ENCODE assay signal across 28 cellular contexts in genomic region chr3:165713479-165713878, GRCh38.
"Had no signal": no experiment of that assay in that cellular context is flagged by ENCODE, and none has a peak within 500 bp of the region (broad histone marks: within the 10 kb centered on the region; RNA-seq: fewer than 3 reads in every experiment).

No MANE protein-coding gene starts in this region.

- H3K27ac ChIP-seq: brain microvascular endothelial cell, coronary artery, dorsolateral prefrontal cortex had no signal

- ATAC-seq: activated CD4-positive, alpha-beta T cell treated with anti-CD3 and anti-CD28 coated beads for 36 hours; activated CD8-positive, alpha-beta memory T cell treated with anti-CD3 and anti-CD28 coated beads, Interleukin-2, amount 10 ng/mL, durations not matched to agents 7 days and 5 days; activated CD8-positive, alpha-beta T cell treated with anti-CD3 and anti-CD28 coated beads, Interleukin-2, amount 10 ng/mL, durations not matched to agents 7 days and 5 days; activated naive CD4-positive, alpha-beta T cell treated with anti-CD3 and anti-CD28 coated beads, Interleukin-2, amount 50 U/mL, for 72 hours; esophagus mucosa had no signal

- H3K4me3 Mint-ChIP-seq: activated CD4-positive, alpha-beta memory T cell treated with anti-CD3 and anti-CD28 coated beads for 36 hours; activated CD4-positive, alpha-beta T cell treated with anti-CD3 and anti-CD28 coated beads for 36 hours; activated CD4-positive, alpha-beta T cell treated with anti-CD3 and anti-CD28 coated beads, Interleukin-2, amount 10 ng/mL, durations not matched to agents 24 days and 14 days; activated CD8-positive, alpha-beta memory T cell treated with anti-CD3 and anti-CD28 coated beads, Interleukin-2, amount 10 ng/mL, durations not matched to agents 7 days and 5 days; activated CD8-positive, alpha-beta T cell treated with anti-CD3 and anti-CD28 coated beads, Interleukin-2, amount 10 ng/mL, durations not matched to agents 7 days and 5 days; activated naive CD4-positive, alpha-beta T cell treated with anti-CD3 and anti-CD28 coated beads, Interleukin-2, amount 10 ng/mL, durations not matched to agents 7 days and 5 days; activated naive CD8-positive, alpha-beta T cell treated with anti-CD3 and anti-CD28 coated beads, Interleukin-2, amount 10 ng/mL, durations not matched to agents 7 days and 5 days; activated T-helper 1 cell treated with anti-CD3 and anti-CD28 coated beads, Interleukin-12 subunit alpha, Interleukin-12 subunit beta, Interleukin-2, Interleukin-4 antibody, amounts not matched to agents 30 ng/mL and 10 ng/mL and 1 ng/mL, durations not matched to agents 14 hours and 24 hours and 36 hours; central memory CD8-positive, alpha-beta T cell; dendritic cell treated with granulocyte-macrophage colony-stimulating factor and Interleukin-4, amounts not matched to agents 40 ng/mL and 50 ng/mL, for 4 days; endodermal cell had no signal

- H3K27ac Mint-ChIP-seq: activated CD4-positive, alpha-beta memory T cell treated with anti-CD3 and anti-CD28 coated beads for 36 hours; activated CD4-positive, alpha-beta T cell treated with anti-CD3 and anti-CD28 coated beads for 36 hours; activated CD4-positive, alpha-beta T cell treated with anti-CD3 and anti-CD28 coated beads, Interleukin-2, amount 10 ng/mL, durations not matched to agents 24 days and 14 days; activated CD8-positive, alpha-beta memory T cell treated with anti-CD3 and anti-CD28 coated beads, Interleukin-2, amount 10 ng/mL, durations not matched to agents 7 days and 5 days; activated CD8-positive, alpha-beta T cell treated with anti-CD3 and anti-CD28 coated beads, Interleukin-2, amount 10 ng/mL, durations not matched to agents 7 days and 5 days; activated naive CD4-positive, alpha-beta T cell treated with anti-CD3 and anti-CD28 coated beads, Interleukin-2, amount 10 ng/mL, durations not matched to agents 7 days and 5 days; activated naive CD4-positive, alpha-beta T cell treated with anti-CD3 and anti-CD28 coated beads, Interleukin-2, amount 50 U/mL, for 72 hours; activated naive CD8-positive, alpha-beta T cell treated with anti-CD3 and anti-CD28 coated beads, Interleukin-2, amount 10 ng/mL, durations not matched to agents 7 days and 5 days; activated T-helper 1 cell treated with anti-CD3 and anti-CD28 coated beads, Interleukin-12 subunit alpha, Interleukin-12 subunit beta, Interleukin-2, Interleukin-4 antibody, amounts not matched to agents 30 ng/mL and 10 ng/mL and 1 ng/mL, durations not matched to agents 14 hours and 24 hours and 36 hours; activated T-helper 2 cell treated with anti-CD3 and anti-CD28 coated beads, Interferon-gamma antibody, Interleukin-2, Interleukin-4, amounts not matched to agents 10 μg/mL and 5 μg/mL and 100 μg/mL, durations not matched to agents 14 hours and 24 hours and 36 hours; dendritic cell treated with granulocyte-macrophage colony-stimulating factor and Interleukin-4, amounts not matched to agents 40 ng/mL and 50 ng/mL, for 4 days; endodermal cell had no signal

- H3K27me3 Mint-ChIP-seq: activated CD4-positive, alpha-beta memory T cell treated with anti-CD3 and anti-CD28 coated beads for 36 hours; activated CD4-positive, alpha-beta T cell treated with anti-CD3 and anti-CD28 coated beads for 36 hours; activated CD4-positive, alpha-beta T cell treated with anti-CD3 and anti-CD28 coated beads, Interleukin-2, amount 10 ng/mL, durations not matched to agents 24 days and 14 days; activated CD8-positive, alpha-beta memory T cell treated with anti-CD3 and anti-CD28 coated beads, Interleukin-2, amount 10 ng/mL, durations not matched to agents 7 days and 5 days; activated naive CD4-positive, alpha-beta T cell treated with anti-CD3 and anti-CD28 coated beads, Interleukin-2, amount 10 ng/mL, durations not matched to agents 7 days and 5 days; activated naive CD8-positive, alpha-beta T cell treated with anti-CD3 and anti-CD28 coated beads, Interleukin-2, amount 10 ng/mL, durations not matched to agents 7 days and 5 days; central memory CD8-positive, alpha-beta T cell; dendritic cell treated with granulocyte-macrophage colony-stimulating factor and Interleukin-4, amounts not matched to agents 40 ng/mL and 50 ng/mL, for 4 days had no signal

- H3K9me3 Mint-ChIP-seq: activated CD4-positive, alpha-beta T cell treated with anti-CD3 and anti-CD28 coated beads, Interleukin-2, amount 10 ng/mL, durations not matched to agents 24 days and 14 days; activated naive CD8-positive, alpha-beta T cell treated with anti-CD3 and anti-CD28 coated beads, Interleukin-2, amount 10 ng/mL, durations not matched to agents 7 days and 5 days; activated T-helper 1 cell treated with anti-CD3 and anti-CD28 coated beads, Interleukin-12 subunit alpha, Interleukin-12 subunit beta, Interleukin-2, Interleukin-4 antibody, amounts not matched to agents 30 ng/mL and 10 ng/mL and 1 ng/mL, durations not matched to agents 14 hours and 24 hours and 36 hours; endodermal cell had no signal

- H3K36me3 Mint-ChIP-seq: activated CD4-positive, alpha-beta memory T cell treated with anti-CD3 and anti-CD28 coated beads for 36 hours; activated CD8-positive, alpha-beta memory T cell treated with anti-CD3 and anti-CD28 coated beads, Interleukin-2, amount 10 ng/mL, durations not matched to agents 7 days and 5 days; activated naive CD4-positive, alpha-beta T cell treated with anti-CD3 and anti-CD28 coated beads, Interleukin-2, amount 10 ng/mL, durations not matched to agents 7 days and 5 days; activated naive CD4-positive, alpha-beta T cell treated with anti-CD3 and anti-CD28 coated beads, Interleukin-2, amount 50 U/mL, for 72 hours; activated naive CD8-positive, alpha-beta T cell treated with anti-CD3 and anti-CD28 coated beads, Interleukin-2, amount 10 ng/mL, durations not matched to agents 7 days and 5 days had no signal

- H3K36me3 ChIP-seq: brain microvascular endothelial cell had no signal

- H3K4me1 Mint-ChIP-seq: activated CD4-positive, alpha-beta T cell treated with anti-CD3 and anti-CD28 coated beads for 36 hours; activated CD4-positive, alpha-beta T cell treated with anti-CD3 and anti-CD28 coated beads, Interleukin-2, amount 10 ng/mL, durations not matched to agents 24 days and 14 days; activated CD8-positive, alpha-beta memory T cell treated with anti-CD3 and anti-CD28 coated beads, Interleukin-2, amount 10 ng/mL, durations not matched to agents 7 days and 5 days; activated naive CD4-positive, alpha-beta T cell treated with anti-CD3 and anti-CD28 coated beads, Interleukin-2, amount 10 ng/mL, durations not matched to agents 7 days and 5 days; activated naive CD8-positive, alpha-beta T cell treated with anti-CD3 and anti-CD28 coated beads, Interleukin-2, amount 10 ng/mL, durations not matched to agents 7 days and 5 days; central memory CD8-positive, alpha-beta T cell had no signal

- H3K27me3 ChIP-seq: brain microvascular endothelial cell, dorsolateral prefrontal cortex had no signal

- H3K4me3 ChIP-seq: coronary artery, dorsolateral prefrontal cortex had no signal

- DNase-seq: activated CD4-positive, alpha-beta memory T cell treated with anti-CD3 and anti-CD28 coated beads for 36 hours; activated CD4-positive, alpha-beta T cell treated with anti-CD3 and anti-CD28 coated beads for 36 hours; activated CD4-positive, alpha-beta T cell treated with anti-CD3 and anti-CD28 coated beads, Interleukin-2, amount 10 ng/mL, durations not matched to agents 24 days and 14 days; activated CD4-positive, CD25-positive, alpha-beta regulatory T cell; activated CD4-positive, CD25-positive, alpha-beta regulatory T cell treated with anti-CD3 and anti-CD28 coated beads, Interleukin-2, amount 50 U/mL, for 72 hours; activated CD8-positive, alpha-beta memory T cell treated with anti-CD3 and anti-CD28 coated beads, Interleukin-2, amount 10 ng/mL, durations not matched to agents 7 days and 5 days; activated CD8-positive, alpha-beta memory T cell treated with anti-CD3 and anti-CD28 coated beads, Interleukin-2, amount 50 U/mL, for 4 hours; activated CD8-positive, alpha-beta T cell treated with anti-CD3 and anti-CD28 coated beads, Interleukin-2, amount 10 ng/mL, durations not matched to agents 7 days and 5 days; activated gamma-delta T cell; activated naive CD4-positive, alpha-beta T cell; activated naive CD4-positive, alpha-beta T cell treated with anti-CD3 and anti-CD28 coated beads, Interleukin-2, amount 10 ng/mL, durations not matched to agents 7 days and 5 days; activated naive CD8-positive, alpha-beta T cell treated with anti-CD3 and anti-CD28 coated beads, Interleukin-2, amount 10 ng/mL, durations not matched to agents 7 days and 5 days; activated T-cell treated with anti-CD3 and anti-CD28 coated beads, Interleukin-2, amount 50 U/mL, for 1 hour; activated T-cell treated with anti-CD3 and anti-CD28 coated beads, Interleukin-2, amount 50 U/mL, for 48 hours; brain microvascular endothelial cell; dorsolateral prefrontal cortex; effector memory CD4-positive, alpha-beta T cell; endodermal cell; foreskin fibroblast; head of caudate nucleus; T-helper 2 cell had no signal
